ENCODE assay signal across 22 cellular contexts in genomic region chr6:17964633-17965032, GRCh38. TPM values are rescaled to one million over a fixed set of nuclear protein-coding genes. Genes with fewer than 3 reads are reported as not detected.
DNase-seq lines count a peak whose midpoint lies in the region; ATAC-seq and TF ChIP-seq lines count a peak whose summit lies in the region.
"Had no signal": no experiment of that assay in that cellular context is flagged by ENCODE, and none has a peak within 500 bp of the region (broad histone marks: within the 10 kb centered on the region; RNA-seq: fewer than 3 reads in every experiment).

No MANE protein-coding gene starts in this region.

- no peaks in the 10 kb centered on the region for H3K36me3 ChIP-seq in GM23248 (ENCODE audit: low read depth)
- H3K36me3 ChIP-seq in adrenal gland (replicated peaks in 1 of 2), result no peaks in the 10 kb centered on the region
- no peaks in the 10 kb centered on the region for H3K36me3 ChIP-seq in smooth muscle cell (ENCODE audit: low read depth)
- H3K36me3 ChIP-seq: WERI-Rb-1 had no signal

- WGBS in GM23248 (ENCODE audit: low coverage in 1 of 2, low lambda C conversion rate in 2 of 2, missing lambda C conversion rate in 2 of 2), 2 experiments, result 71 to 88% methylated on average over 8 of the region's 8 CpGs
- WGBS in adrenal gland, 4 donors, result 82 to 94% (median 88%) methylated on average over 8 of the region's 8 CpGs
- 69% methylated on average over 8 of the region's 8 CpGs for WGBS in smooth muscle cell (ENCODE audit: low lambda C conversion rate)

- no peaks in the 10 kb centered on the region for H3K9me2 ChIP-seq in GM23248 (ENCODE audit: insufficient read depth)

- TF ChIP-seq CTCF in adrenal gland (IDR thresholded peaks at IDR 0.05), result no peak
- no peak for TF ChIP-seq CTCF in smooth muscle cell (IDR thresholded peaks at IDR 0.05; ENCODE audit: borderline replicate concordance, insufficient read depth, poor library complexity, severe bottlenecking)

- no peak for ATAC-seq in GM19023 (IDR thresholded peaks at IDR 0.05; ENCODE audit: unreplicated experiment)
- ATAC-seq: foreskin keratinocyte had no signal

- DNase-seq in GM23248, result no peak
- DNase-seq in adrenal gland, result no peak
- DNase-seq in iris pigment epithelial cell (ENCODE audit: low read depth), result peak; percentile 58
- no peak for DNase-seq in smooth muscle cell (lab: John Stamatoyannopoulos, UW; ENCODE audit: unreplicated experiment)
- DNase-seq in activated CD4-positive, alpha-beta T cell treated with anti-CD3 and anti-CD28 coated beads, Interleukin-2, amount 50 U/mL, for 1 hour, result no peak
- DNase-seq in erythroblast (lab: John Stamatoyannopoulos, UW), result no peak
- no peak for DNase-seq in stimulated activated naive CD4-positive, alpha-beta T cell (lab: John Stamatoyannopoulos, UW)
- DNase-seq: activated CD4-positive, alpha-beta memory T cell treated with anti-CD3 and anti-CD28 coated beads for 36 hours; activated naive CD4-positive, alpha-beta T cell treated with Interleukin-2 at 50 U/mL for 16 hours; activated T-cell treated with anti-CD3 and anti-CD28 coated beads, Interleukin-2, amount 50 U/mL, for 1 hour; anterior cingulate cortex; CD4-positive, alpha-beta memory T cell; DMS153; foreskin keratinocyte; NCI-H1105; NCI-H524 treated with DMSO at 0.1 percent for 48 hours; OCI-M1; posterior cingulate gyrus; SIG-M5; T-helper 2 cell; WERI-Rb-1 had no signal

- H3K4me2 ChIP-seq in GM23248 (ENCODE audit: unreplicated experiment), result peak overlapping the region; percentile 46
- peak overlapping the region; percentile 45 for H3K4me2 ChIP-seq in smooth muscle cell

- in situ Hi-C loops in GM23248 (cut with MboI), result no loop called here

- no peaks in the 10 kb centered on the region for H3K27me3 ChIP-seq in GM23248 (replicated peaks; ENCODE audit: insufficient read depth)
- H3K27me3 ChIP-seq in adrenal gland, result no peaks in the 10 kb centered on the region
- no peaks in the 10 kb centered on the region for H3K27me3 ChIP-seq in smooth muscle cell (ENCODE audit: low read depth)
- H3K27me3 ChIP-seq: foreskin keratinocyte had no signal

- H3K79me2 ChIP-seq in GM23248 (ENCODE audit: insufficient read depth) (peaks cover 96% of the 10 kb centered on the region), smooth muscle cell (ENCODE audit: low read depth) (peaks cover 40% of the 10 kb centered on the region)

- H3K9ac ChIP-seq in GM23248 (peak overlapping the region; percentile 20), smooth muscle cell (ENCODE audit: low read depth) (no peak overlapping the region)

- H3K4me3 ChIP-seq in GM23248, result no peak overlapping the region; the same call in 1 of the 2 replicates
- no peak overlapping the region for H3K4me3 ChIP-seq in adrenal gland
- no peak overlapping the region for H3K4me3 ChIP-seq in smooth muscle cell

- H3K9me3 ChIP-seq in GM23248 (ENCODE audit: low read depth), result no peaks in the 10 kb centered on the region
- H3K9me3 ChIP-seq in adrenal gland (replicated peaks in 1 of 3), result no peaks in the 10 kb centered on the region
- H3K9me3 ChIP-seq in smooth muscle cell (replicated peaks; ENCODE audit: low read depth), result no peaks in the 10 kb centered on the region

- peak overlapping the region; percentile 78 for H3K27ac ChIP-seq in GM23248
- peak overlapping the region in 4 of 5 donors; percentile 22 to 72 (median 53) for H3K27ac ChIP-seq in adrenal gland
- H3K27ac ChIP-seq in smooth muscle cell (ENCODE audit: low read depth), result peak overlapping the region; percentile 53
- H3K27ac ChIP-seq: WERI-Rb-1 had no signal

- intact Hi-C loops in adrenal gland (cut with DNase I), result no loop called here

- no peak overlapping the region for H2AFZ ChIP-seq in GM23248
- H2AFZ ChIP-seq in smooth muscle cell (ENCODE audit: low read depth), result no peak overlapping the region

- H3K4me1 ChIP-seq in GM23248 (ENCODE audit: insufficient read depth) (peaks cover 71% of the 10 kb centered on the region), adrenal gland (replicated peaks in 1 of 2) (peaks cover 7 to 27% of the 10 kb centered on the region in 2 donors), smooth muscle cell (ENCODE audit: low read depth) (no peaks in the 10 kb centered on the region)

- H3F3A ChIP-seq in GM23248 (ENCODE audit: insufficient read depth) (peaks cover 70% of the 10 kb centered on the region), smooth muscle cell (ENCODE audit: low read depth) (peaks cover 29% of the 10 kb centered on the region)

- TF ChIP-seq POLR2A in adrenal gland (IDR thresholded peaks at IDR 0.05) (no peak), erythroblast (IDR thresholded peaks at IDR 0.05; ENCODE audit: low read length) (no peak)

- H4K20me1 ChIP-seq in GM23248 (ENCODE audit: insufficient read depth), result no peaks in the 10 kb centered on the region
- peaks cover 65% of the 10 kb centered on the region for H4K20me1 ChIP-seq in smooth muscle cell (ENCODE audit: low read depth)

RNA-seq across cellular contexts. Expression of gene KIF13A, which starts 22.8 kb away (rescaled TPM):
- 46.0 and 47.3 TPM in 2 replicates for total RNA-seq in GM23248 (2014; rRNA removed; shearing (Covaris generic))
- polyA plus RNA-seq in GM23248 (2016; fragmentation: Nextera tagmentation; extraction: Ambion mirVana) (5.0 and 7.4 TPM in 2 replicates), adrenal gland (10 to 100 TPM; 17.4 to 25.3 (median 17.9) TPM), smooth muscle cell (10.4 and 15.9 TPM in 2 replicates)
- total RNA-seq in adrenal gland (10 to 100 TPM; 27.3 to 91.6 (median 57.6) TPM), smooth muscle cell (28.4 and 31.9 TPM in 2 replicates)
